Comparison of ENCODE assay signal across 8 cellular contexts in the genomic region with DNA sequence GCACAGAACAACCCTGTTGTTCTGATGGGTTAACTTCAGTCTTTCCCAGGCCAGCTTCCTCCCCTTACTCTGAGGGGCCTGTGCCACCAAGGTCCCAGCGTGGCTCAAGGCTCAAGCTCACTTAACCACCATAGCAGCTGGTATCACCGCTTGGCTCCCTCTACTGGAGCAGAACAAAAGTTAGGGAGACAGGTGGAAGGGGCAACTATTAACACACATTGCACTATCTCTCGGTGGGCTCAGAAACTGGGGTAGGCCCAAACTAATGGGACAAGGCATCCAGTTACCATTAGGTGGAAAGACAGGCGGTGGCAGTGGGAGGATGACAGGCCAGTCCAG.
A peak's percentile ranks its signal among the peaks of the same experiment; 100 is the strongest.
DNase-seq lines count a peak whose midpoint lies in the region; ATAC-seq and TF ChIP-seq lines count a peak whose summit lies in the region.

No MANE protein-coding gene starts in this region.

- CTCF ChIA-PET in PC-3 (lab: Charles Lee) = interaction anchor here (0.6 to 1.2 kb wide), 6 partner anchors 90 to 452 kb away, joined by 3 to 21 read pairs (median 4); no protein-coding TSS in a partner anchor

- H3F3A ChIP-seq in PC-3 (ENCODE audit: low read length, unreplicated experiment) = peaks cover 5% of the 10 kb centered on the region

- DNase-seq in DMS114 treated with DMSO at 0.1 percent for 48 hours (lab: John Stamatoyannopoulos, UW; ENCODE audit: unreplicated experiment) (peak; percentile 14), PC-3 (peak; percentile 63), erythroblast (lab: John Stamatoyannopoulos, UW) (peak; percentile 55 to 57), non-pigmented ciliary epithelial cell (ENCODE audit: low read depth) (peak; percentile 6), cerebellum (ENCODE audit: low spot score) (no peak), ecto neural progenitor cell (ENCODE audit: low spot score) (no peak), sciatic nerve (ENCODE audit: low spot score) (no peak)

- no peak for TF ChIP-seq POLR2A in erythroblast (IDR thresholded peaks at IDR 0.05; ENCODE audit: low read length)

- ATAC-seq in GM21723 (IDR thresholded peaks at IDR 0.05; ENCODE audit: unreplicated experiment) = peak; percentile 73
- ATAC-seq in PC-3 = no peak
- ATAC-seq in sciatic nerve = no peak

- no peaks in the 10 kb centered on the region for H4K20me1 ChIP-seq in PC-3 (ENCODE audit: low read length)

- no peaks in the 10 kb centered on the region for H3K27me3 ChIP-seq in PC-3 (ENCODE audit: low read length)

- no peaks in the 10 kb centered on the region for H3K9me3 ChIP-seq in PC-3 (ENCODE audit: low read length)

- intact Hi-C loops in PC-3 (cut with micrococcal nuclease) (no loop called here), sciatic nerve (cut with DNase I) (no loop called here)

- no peak overlapping the region for H3K27ac ChIP-seq in PC-3 (ENCODE audit: low read length)

- no peak overlapping the region for H3K4me2 ChIP-seq in PC-3 (ENCODE audit: low read length)

- BruUV-seq in PC-3 (replicated peaks; lab: Mats Ljungman, UMichigan) = no TSS peak

- no peaks in the 10 kb centered on the region for H3K36me3 ChIP-seq in PC-3 (ENCODE audit: low read depth, low read length)

- H3K4me3 ChIP-seq in PC-3 (ENCODE audit: low read length) = no peak overlapping the region

- no peak overlapping the region for H3K9ac ChIP-seq in PC-3 (ENCODE audit: low read length)

- H2AFZ ChIP-seq in PC-3 (ENCODE audit: low read length) = no peak overlapping the region

- POLR2A ChIA-PET in PC-3 (lab: Charles Lee; ENCODE audit: unreplicated experiment) = interaction anchor here (0.6 kb wide), 2 partner anchors 22 to 68 kb away, joined by 4 read pairs; no protein-coding TSS in a partner anchor

- no peaks in the 10 kb centered on the region for H3K79me2 ChIP-seq in PC-3 (ENCODE audit: low read length)

- H3K4me1 ChIP-seq in PC-3 (ENCODE audit: insufficient read depth, low read length) = peaks cover 33% of the 10 kb centered on the region

- TF ChIP-seq CTCF in PC-3 (conservative IDR thresholded peaks at IDR 0.05; ENCODE audit: low read depth, low read length) = peak; percentile 81

- no peaks in the 10 kb centered on the region for H3K9me2 ChIP-seq in PC-3 (replicated peaks; ENCODE audit: low read length)

Comparison
In these comparisons a context has a peak if more than half of its experiments do, and no peak if none do; other contexts are left out.
1. DNase-seq: peak in DMS114 treated with DMSO at 0.1 percent for 48 hours (single experiment), PC-3 (single experiment), erythroblast (2 of 2) and non-pigmented ciliary epithelial cell (single experiment); none in cerebellum (single experiment), ecto neural progenitor cell (single experiment) and sciatic nerve (single experiment).